21 cellular contexts compared by ENCODE assay signal in genomic region chr11:35388054-35388453, GRCh38. TPM values are rescaled to one million over a fixed set of nuclear protein-coding genes. Genes with fewer than 3 reads are reported as not detected.
DNase-seq lines count a peak whose midpoint lies in the region; ATAC-seq and TF ChIP-seq lines count a peak whose summit lies in the region.
"Had no signal": no experiment of that assay in that cellular context is flagged by ENCODE, and none has a peak within 500 bp of the region (broad histone marks: within the 10 kb centered on the region; RNA-seq: fewer than 3 reads in every experiment).

No MANE protein-coding gene starts in this region.

- H3K4me3 ChIP-seq in AG10803 (ENCODE audit: low read length): no peak overlapping the region
- H3K4me3 ChIP-seq in breast epithelium: no peak overlapping the region
- no peak overlapping the region for H3K4me3 ChIP-seq in neural cell (ENCODE audit: low read length)
- H3K4me3 ChIP-seq: BLaER1, GM23338, HAP-1, SJSA1 had no signal

- H3K9ac ChIP-seq in neural cell (ENCODE audit: low read length): no peak overlapping the region
- H3K9ac ChIP-seq: BLaER1 had no signal

- H3K9me3 ChIP-seq in T-helper 17 cell (ENCODE audit: control insufficient read depth, low read length, poor library complexity, severe bottlenecking) (no peaks in the 10 kb centered on the region), breast epithelium (no peaks in the 10 kb centered on the region), neural cell (ENCODE audit: low read length) (no peaks in the 10 kb centered on the region)
- H3K9me3 ChIP-seq: BLaER1, Caco-2, HAP-1, SJSA1 had no signal

- no peaks in the 10 kb centered on the region for H3K9me2 ChIP-seq in neural cell (ENCODE audit: insufficient read depth, low read length)

- no peaks in the 10 kb centered on the region for H3K27me3 Mint-ChIP-seq in T-helper 17 cell
- H3K27me3 Mint-ChIP-seq: CD4-positive, alpha-beta memory T cell had no signal

- TF ChIP-seq RAD21 in neural cell (conservative IDR thresholded peaks at IDR 0.05): no peak

- TF ChIP-seq CTCF in AG10803 (conservative IDR thresholded peaks at IDR 0.05; ENCODE audit: low read length): no peak
- TF ChIP-seq CTCF in breast epithelium (IDR thresholded peaks at IDR 0.05): no peak
- no peak for TF ChIP-seq CTCF in neural cell (IDR thresholded peaks at IDR 0.05; ENCODE audit: poor library complexity, severe bottlenecking)

- H3K27ac Mint-ChIP-seq in T-helper 17 cell: peak overlapping the region; percentile 81
- H3K27ac Mint-ChIP-seq: GM23338 had no signal

- peaks cover 4 to 12% of the 10 kb centered on the region in 2 donors for H3K4me1 ChIP-seq in breast epithelium

- no peaks in the 10 kb centered on the region for H3K79me2 ChIP-seq in neural cell (replicated peaks; ENCODE audit: insufficient read depth, low read length)

- no peak for TF ChIP-seq EP300 in neural cell (conservative IDR thresholded peaks at IDR 0.05; ENCODE audit: poor library complexity, severe bottlenecking)

- POLR2A ChIA-PET in HEK293T (lab: Yijun Ruan, JAX): no interaction called here

- H3K4me2 ChIP-seq in neural cell (ENCODE audit: low read length): no peak overlapping the region
- H3K4me2 ChIP-seq: BLaER1, GM23338 had no signal

- peaks cover 8% of the 10 kb centered on the region for H3K4me1 Mint-ChIP-seq in T-helper 17 cell

- H4K20me1 ChIP-seq in neural cell (ENCODE audit: insufficient read depth): no peaks in the 10 kb centered on the region
- H4K20me1 ChIP-seq: BLaER1 had no signal

- H2AFZ ChIP-seq in neural cell (ENCODE audit: low read depth, low read length): no peak overlapping the region
- H2AFZ ChIP-seq: GM23338 had no signal

- DNase-seq in AG10803 (ENCODE audit: low read depth): peak; percentile 29
- DNase-seq in T-helper 17 cell: no peak
- no peak for DNase-seq in breast epithelium (ENCODE audit: low spot score in 2 of 2)
- DNase-seq in KG1 (lab: John Stamatoyannopoulos, UW): no peak
- DNase-seq in HEK293T (ENCODE audit: extremely low spot score): no peak
- DNase-seq in left ventricle myocardium superior: no peak
- DNase-seq: Caco-2; CD4-positive, alpha-beta memory T cell; DND-41; Karpas-422; NCI-H187; NCI-H526; OCI-M1 had no signal

- H3K27ac ChIP-seq in breast epithelium (peak overlapping the region; percentile 15 to 55), neural cell (ENCODE audit: low read length) (peak overlapping the region; percentile 51)
- H3K27ac ChIP-seq: BLaER1, SJSA1 had no signal

- CTCF ChIA-PET in HEK293T (lab: Yijun Ruan, JAX): no interaction called here

- no peaks in the 10 kb centered on the region for H3K36me3 ChIP-seq in breast epithelium
- no peaks in the 10 kb centered on the region for H3K36me3 ChIP-seq in neural cell (ENCODE audit: insufficient read depth, low read length)
- H3K36me3 ChIP-seq: BLaER1, HAP-1, SJSA1 had no signal

- TF ChIP-seq POLR2A in breast epithelium (IDR thresholded peaks at IDR 0.05): no peak

- H3K4me3 Mint-ChIP-seq in T-helper 17 cell: no peak overlapping the region
- H3K4me3 Mint-ChIP-seq: CD4-positive, alpha-beta memory T cell; GM23338 had no signal

- no peaks in the 10 kb centered on the region for H3K36me3 Mint-ChIP-seq in T-helper 17 cell (ENCODE audit: low read depth)
- H3K36me3 Mint-ChIP-seq: CD4-positive, alpha-beta memory T cell had no signal

- H3F3A ChIP-seq in neural cell (ENCODE audit: insufficient read depth, low read length, poor library complexity, severe bottlenecking): no peaks in the 10 kb centered on the region

- H3K27me3 ChIP-seq in breast epithelium (no peaks in the 10 kb centered on the region), neural cell (ENCODE audit: insufficient read depth, low read depth, low read length) (no peaks in the 10 kb centered on the region)
- H3K27me3 ChIP-seq: BLaER1, SJSA1 had no signal

- intact Hi-C loops in breast epithelium (cut with DNase I; ENCODE audit: low total_unique reads) (no loop called here), left ventricle myocardium superior (cut with micrococcal nuclease) (loop anchor here (5.0 kb wide), 1 partner anchor 461 kb away; no protein-coding TSS in a partner anchor)

- ATAC-seq in T-helper 17 cell (no peak), GM21528 (IDR thresholded peaks at IDR 0.05; ENCODE audit: low FRiP score, unreplicated experiment) (no peak), left ventricle myocardium superior (no peak)
- ATAC-seq: GM23338, Right ventricle myocardium inferior had no signal

TF ChIP-seq in neural cell, 6 proteins besides CTCF, POLR2A, EP300 and RAD21:
- TF ChIP-seq TAF1 (IDR thresholded peaks at IDR 0.05; ENCODE audit: low read depth): no peak
- TF ChIP-seq SMC3 (conservative IDR thresholded peaks at IDR 0.05; ENCODE audit: poor library complexity): no peak
- TF ChIP-seq EZH2 (IDR thresholded peaks at IDR 0.05; ENCODE audit: borderline replicate concordance, insufficient read depth, low read length, poor library complexity, severe bottlenecking): no peak
- TF ChIP-seq MXI1 (conservative IDR thresholded peaks at IDR 0.05; ENCODE audit: poor library complexity, severe bottlenecking): no peak
- no peak for TF ChIP-seq POLR2AphosphoS5 (IDR thresholded peaks at IDR 0.05)
- TF ChIP-seq REST (IDR thresholded peaks at IDR 0.05; ENCODE audit: borderline replicate concordance): no peak

TF ChIP-seq in HEK293T, 16 proteins besides CTCF, POLR2A, EP300 and RAD21:
- TF ChIP-seq FOXK2 (IDR thresholded peaks at IDR 0.05) (no peak), BHLHE40 (IDR thresholded peaks at IDR 0.05; ENCODE audit: borderline replicate concordance) (no peak), SUZ12 (IDR thresholded peaks at IDR 0.05) (no peak), PKNOX1 (IDR thresholded peaks at IDR 0.05) (no peak), TARDBP (IDR thresholded peaks at IDR 0.05) (no peak), ARNT (IDR thresholded peaks at IDR 0.05) (no peak), HDGF (IDR thresholded peaks at IDR 0.05; ENCODE audit: borderline replicate concordance) (no peak), ZNF384 (IDR thresholded peaks at IDR 0.05) (no peak), FOXM1 (IDR thresholded peaks at IDR 0.05; ENCODE audit: borderline replicate concordance) (no peak), ELF4 (IDR thresholded peaks at IDR 0.05) (no peak), L3MBTL2 (conservative IDR thresholded peaks at IDR 0.05) (no peak), LEF1 (IDR thresholded peaks at IDR 0.05; ENCODE audit: borderline replicate concordance) (no peak), CTBP1 (IDR thresholded peaks at IDR 0.05; ENCODE audit: borderline replicate concordance) (no peak), FOXA1 (IDR thresholded peaks at IDR 0.05) (no peak), NFRKB (IDR thresholded peaks at IDR 0.05) (no peak), SP1 (IDR thresholded peaks at IDR 0.05) (no peak)

RNA-seq across cellular contexts. Expression of gene SLC1A2, which starts 31.3 kb away (rescaled TPM):
- total RNA-seq in T-helper 17 cell: under 1 TPM in 1 of 2 donors, not detected in 1; 0.12 TPM
- total RNA-seq in breast epithelium: 10 to 100 TPM in 2 of 3 donors, under 1 TPM in 1; 0.32 to 23.7 (median 10.5) TPM
- polyA plus RNA-seq in neural cell: 130 and 134 TPM in 2 replicates
- polyA minus RNA-seq in neural cell: 368 and 413 TPM in 2 replicates
- total RNA-seq in left ventricle myocardium superior: 2.7 TPM
- total RNA-seq: HT1080, SJSA1 had no signal
